In genomic region chr16:78789556-78789955, GRCh38 we compare ENCODE assay signal across 22 cellular contexts.
"Had no signal": no experiment of that assay in that cellular context is flagged by ENCODE, and none has a peak within 500 bp of the region (broad histone marks: within the 10 kb centered on the region; RNA-seq: fewer than 3 reads in every experiment).

No MANE protein-coding gene starts in this region.

- H3K36me3 ChIP-seq: adrenal gland, breast epithelium had no signal

- H3K27me3 ChIP-seq: adrenal gland, breast epithelium had no signal

- H3K36me3 Mint-ChIP-seq: activated naive CD8-positive, alpha-beta T cell treated with anti-CD3 and anti-CD28 coated beads, Interleukin-2, amount 10 ng/mL, durations not matched to agents 7 days and 5 days had no signal

- H3K4me3 Mint-ChIP-seq: activated B cell treated with CpG ODN at 0.5 μM for 24 hours; activated CD4-positive, alpha-beta T cell treated with anti-CD3 and anti-CD28 coated beads, Interleukin-2, amount 10 ng/mL, durations not matched to agents 7 days and 5 days; activated CD8-positive, alpha-beta T cell treated with anti-CD3 and anti-CD28 coated beads, Interleukin-2, amount 10 ng/mL, durations not matched to agents 7 days and 5 days; activated naive CD4-positive, alpha-beta T cell treated with anti-CD3 and anti-CD28 coated beads for 36 hours; activated naive CD8-positive, alpha-beta T cell treated with anti-CD3 and anti-CD28 coated beads, Interleukin-2, amount 10 ng/mL, durations not matched to agents 7 days and 5 days; activated T-cell treated with anti-CD3 and anti-CD28 coated beads, Interleukin-2, amount 50 U/mL, for 24 hours; T-helper 17 cell had no signal

- H3K27me3 Mint-ChIP-seq: activated B cell treated with CpG ODN at 0.5 μM for 24 hours; activated CD4-positive, alpha-beta T cell treated with anti-CD3 and anti-CD28 coated beads, Interleukin-2, amount 10 ng/mL, durations not matched to agents 7 days and 5 days; activated naive CD8-positive, alpha-beta T cell treated with anti-CD3 and anti-CD28 coated beads, Interleukin-2, amount 10 ng/mL, durations not matched to agents 7 days and 5 days; T-helper 17 cell had no signal

- DNase-seq: activated B cell treated with CpG ODN at 0.5 μM for 24 hours; activated CD4-positive, alpha-beta T cell treated with anti-CD3 and anti-CD28 coated beads for 1 hour; activated CD4-positive, alpha-beta T cell treated with anti-CD3 and anti-CD28 coated beads, Interleukin-2, amount 10 ng/mL, durations not matched to agents 7 days and 5 days; activated CD8-positive, alpha-beta T cell treated with anti-CD3 and anti-CD28 coated beads, Interleukin-2, amount 10 ng/mL, durations not matched to agents 7 days and 5 days; activated gamma-delta T cell; activated naive CD4-positive, alpha-beta T cell treated with anti-CD3 and anti-CD28 coated beads for 36 hours; activated naive CD8-positive, alpha-beta T cell treated with anti-CD3 and anti-CD28 coated beads, Interleukin-2, amount 10 ng/mL, durations not matched to agents 7 days and 5 days; activated T-cell treated with anti-CD3 and anti-CD28 coated beads, Interleukin-2, amount 50 U/mL, for 24 hours; adrenal gland; anterior cingulate cortex; caudate nucleus; MM.1S; NCI-H1105; NCI-H1436; NCI-H1930; NCI-H2107; NCI-H510A treated with DMSO at 0.1 percent for 48 hours; NCI-H774; SIG-M5; T-helper 17 cell; T-helper 9 cell had no signal

- ATAC-seq: activated CD8-positive, alpha-beta T cell treated with anti-CD3 and anti-CD28 coated beads, Interleukin-2, amount 10 ng/mL, durations not matched to agents 7 days and 5 days; T-helper 17 cell had no signal

- H3K27ac ChIP-seq: adrenal gland, breast epithelium had no signal

- H3K4me1 Mint-ChIP-seq: activated naive CD8-positive, alpha-beta T cell treated with anti-CD3 and anti-CD28 coated beads, Interleukin-2, amount 10 ng/mL, durations not matched to agents 7 days and 5 days had no signal

- H3K27ac Mint-ChIP-seq: activated B cell treated with CpG ODN at 0.5 μM for 24 hours; activated CD8-positive, alpha-beta T cell treated with anti-CD3 and anti-CD28 coated beads, Interleukin-2, amount 10 ng/mL, durations not matched to agents 7 days and 5 days; activated naive CD8-positive, alpha-beta T cell treated with anti-CD3 and anti-CD28 coated beads, Interleukin-2, amount 10 ng/mL, durations not matched to agents 7 days and 5 days had no signal

- H3K4me3 ChIP-seq: adrenal gland, breast epithelium had no signal

- H3K9me3 ChIP-seq: adrenal gland, breast epithelium had no signal

- H3K4me1 ChIP-seq: adrenal gland, breast epithelium had no signal

- H3K9me3 Mint-ChIP-seq: activated B cell treated with CpG ODN at 0.5 μM for 24 hours; activated CD4-positive, alpha-beta T cell treated with anti-CD3 and anti-CD28 coated beads, Interleukin-2, amount 10 ng/mL, durations not matched to agents 7 days and 5 days; activated naive CD4-positive, alpha-beta T cell treated with anti-CD3 and anti-CD28 coated beads for 36 hours; activated T-cell treated with anti-CD3 and anti-CD28 coated beads, Interleukin-2, amount 50 U/mL, for 24 hours had no signal
